Comparison of ENCODE assay signal across 24 cellular contexts in the genomic region with DNA sequence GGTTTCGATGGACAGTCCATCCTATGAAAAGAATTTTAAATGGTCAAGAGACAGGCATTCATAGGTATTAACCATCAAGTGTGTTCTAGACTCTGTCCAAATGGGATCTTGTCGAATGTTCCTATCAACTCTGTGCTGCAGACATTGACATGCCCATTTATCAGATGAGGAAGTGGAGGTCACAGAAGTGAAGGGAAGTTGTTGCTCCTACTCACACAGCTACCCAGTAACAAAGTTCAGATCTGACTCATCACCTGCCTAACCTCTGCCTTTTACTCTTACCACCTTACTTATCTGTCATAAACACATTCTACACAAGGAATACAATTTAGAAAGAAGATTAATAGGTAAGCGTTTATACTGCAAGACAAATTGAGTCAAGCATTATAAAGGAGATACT.
"Had no signal": no experiment of that assay in that cellular context is flagged by ENCODE, and none has a peak within 500 bp of the region (broad histone marks: within the 10 kb centered on the region; RNA-seq: fewer than 3 reads in every experiment).

No MANE protein-coding gene starts in this region.

- H3K4me3 ChIP-seq: heart right ventricle, psoas muscle, spleen, testis, tibial nerve, upper lobe of right lung, vagina had no signal

- H3K27ac ChIP-seq: heart right ventricle, neutrophil, psoas muscle, spleen, testis, tibial nerve, upper lobe of right lung, vagina had no signal

- FAIRE-seq: endometrium, frontal cortex had no signal

- H3K27me3 ChIP-seq: heart right ventricle, neutrophil, spleen, testis, tibial nerve, upper lobe of right lung, vagina had no signal

- H3K36me3 ChIP-seq: heart right ventricle, neutrophil, spleen, tibial nerve, upper lobe of right lung, vagina had no signal

- H3K9me3 ChIP-seq: neutrophil, psoas muscle, spleen, testis, tibial nerve, upper lobe of right lung, vagina had no signal

- H3K4me1 ChIP-seq: psoas muscle, spleen, tibial nerve, upper lobe of right lung, vagina had no signal

- DNase-seq: effector memory CD4-positive, alpha-beta T cell; heart right ventricle; hypothalamus; islet precursor cell; mammary epithelial cell; naive thymus-derived CD4-positive, alpha-beta T cell; psoas muscle; retina; spleen; stimulated activated CD4-positive, alpha-beta T cell treated with anti-CD3 and anti-CD28 coated beads, Interleukin-15, amount 100 ng/mL, for 24 hours; stimulated activated CD4-positive, alpha-beta T cell treated with anti-CD3 and anti-CD28 coated beads, Interleukin-1b, Interleukin-23, amount 100 ng/mL, for 48 hours; stimulated activated CD4-positive, alpha-beta T cell treated with anti-CD3 and anti-CD28 coated beads, Interleukin-4, amount 100 ng/mL, for 4 hours; stimulated activated naive B cell treated with anti-CD40 and anti-IgM and Interleukin-4, amounts not matched to agents 10 μg/mL and 1 μg/mL and 100 μg/mL, for 72 hours; stimulated activated naive CD8-positive, alpha-beta T cell treated with anti-CD3 and anti-CD28 coated beads, Interleukin-15, amount 100 ng/mL, for 72 hours; testis; upper lobe of right lung had no signal

- ATAC-seq: esophagus mucosa; heart right ventricle; left lobe of liver; naive thymus-derived CD4-positive, alpha-beta T cell; psoas muscle; sciatic nerve; stimulated activated naive CD8-positive, alpha-beta T cell treated with anti-CD3 and anti-CD28 coated beads, Interleukin-15, amount 100 ng/mL, for 72 hours; upper lobe of right lung had no signal
